ENCODE assay signal across 8 cellular contexts in the genomic region with DNA sequence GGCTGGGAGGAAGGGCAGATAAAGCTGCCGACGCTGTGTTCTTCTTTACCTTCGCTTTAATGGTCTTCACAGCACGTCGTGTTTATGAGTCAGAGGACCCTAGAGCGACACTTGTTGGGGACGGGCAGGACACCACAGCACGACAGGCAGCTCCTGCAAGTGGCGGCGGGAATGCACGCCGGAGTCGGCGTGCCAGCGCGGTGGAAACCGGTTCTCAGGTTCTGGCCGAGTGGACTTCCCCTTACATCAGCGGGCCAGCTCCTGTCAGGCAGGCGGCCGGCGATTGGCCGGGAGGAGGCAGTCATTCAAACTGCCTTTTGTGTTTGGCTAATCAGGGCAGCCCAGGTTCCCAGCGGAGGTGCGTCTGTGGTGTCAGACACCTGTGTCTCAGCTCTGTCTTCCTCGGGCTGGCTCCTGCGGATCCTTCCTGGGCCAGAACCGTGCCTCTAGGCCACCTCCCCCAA.
DNase-seq lines count a peak whose midpoint lies in the region; ATAC-seq lines count a peak whose summit lies in the region.

No MANE protein-coding gene starts in this region.

- H2BK5ac ChIP-seq in mesenchymal stem cell (ENCODE audit: low read depth, low read length, poor library complexity, severe bottlenecking): peak overlapping the region; percentile 33

- H3K4me1 ChIP-seq in endocrine pancreas (ENCODE audit: control insufficient read depth, insufficient read depth, low read length): peaks cover 5% of the 10 kb centered on the region
- peaks cover 16% of the 10 kb centered on the region for H3K4me1 ChIP-seq in mesenchymal stem cell (ENCODE audit: control insufficient read depth, insufficient read depth, low read depth, low read length)
- peaks cover 0 to 23% (median 20%) of the 10 kb centered on the region in 5 donors for H3K4me1 ChIP-seq in subcutaneous abdominal adipose tissue (ENCODE audit: control insufficient read depth in 5 of 5, insufficient read depth in 5 of 5, low read length in 5 of 5)

- H3K4me1 Mint-ChIP-seq in activated naive CD4-positive, alpha-beta T cell treated with anti-CD3 and anti-CD28 coated beads for 36 hours (ENCODE audit: low read depth): peaks cover 9% of the 10 kb centered on the region
- H3K4me1 Mint-ChIP-seq in activated naive CD4-positive, alpha-beta T cell treated with anti-CD3 and anti-CD28 coated beads, Interleukin-2, amount 10 ng/mL, durations not matched to agents 7 days and 5 days: peaks cover 5% of the 10 kb centered on the region

- no peaks in the 10 kb centered on the region for H3K79me1 ChIP-seq in mesenchymal stem cell (replicated peaks; ENCODE audit: low read length, poor library complexity, severe bottlenecking)

- H4K91ac ChIP-seq in mesenchymal stem cell (ENCODE audit: low read length): peak overlapping the region; percentile 97

- CTCF ChIA-PET in activated naive CD4-positive, alpha-beta T cell treated with anti-CD3 and anti-CD28 coated beads for 36 hours (lab: Charles Lee): interaction anchor here (0.6 kb wide), 1 partner anchor 218 kb away, joined by 3 read pairs; no protein-coding TSS in a partner anchor
- CTCF ChIA-PET in activated naive CD4-positive, alpha-beta T cell treated with anti-CD3 and anti-CD28 coated beads, Interleukin-2, amount 10 ng/mL, durations not matched to agents 7 days and 5 days (lab: Charles Lee): no interaction called here

- H3K4me3 Mint-ChIP-seq in activated naive CD4-positive, alpha-beta T cell treated with anti-CD3 and anti-CD28 coated beads for 36 hours: peak overlapping the region; percentile 49
- no peak overlapping the region for H3K4me3 Mint-ChIP-seq in activated naive CD4-positive, alpha-beta T cell treated with anti-CD3 and anti-CD28 coated beads, Interleukin-2, amount 10 ng/mL, durations not matched to agents 7 days and 5 days

- H3K18ac ChIP-seq in mesenchymal stem cell (ENCODE audit: low read depth in 1 of 2, low read length in 2 of 2): peak overlapping the region; percentile 49 to 96

- peak overlapping the region; percentile 64 for H3K4me2 ChIP-seq in mesenchymal stem cell (ENCODE audit: low read length, poor library complexity, severe bottlenecking)

- H3K9me3 Mint-ChIP-seq in activated naive CD4-positive, alpha-beta T cell treated with anti-CD3 and anti-CD28 coated beads for 36 hours: no peaks in the 10 kb centered on the region
- H3K9me3 Mint-ChIP-seq in activated naive CD4-positive, alpha-beta T cell treated with anti-CD3 and anti-CD28 coated beads, Interleukin-2, amount 10 ng/mL, durations not matched to agents 7 days and 5 days: no peaks in the 10 kb centered on the region

- no peak overlapping the region for H3K23ac ChIP-seq in mesenchymal stem cell (ENCODE audit: low read length in 2 of 2)

- H3K36me3 ChIP-seq in endocrine pancreas (ENCODE audit: control insufficient read depth, insufficient read depth, low read length) (no peaks in the 10 kb centered on the region), mesenchymal stem cell (ENCODE audit: control insufficient read depth in 1 of 2, insufficient read depth in 2 of 2, low read depth in 1 of 2, low read length in 2 of 2) (no peaks in the 10 kb centered on the region), subcutaneous abdominal adipose tissue (ENCODE audit: control insufficient read depth in 5 of 5, insufficient read depth in 5 of 5, low read length in 5 of 5) (no peaks in the 10 kb centered on the region)

- intact Hi-C loops in activated naive CD4-positive, alpha-beta T cell treated with anti-CD3 and anti-CD28 coated beads for 36 hours (cut with micrococcal nuclease): no loop called here

- H3K9me3 ChIP-seq in endocrine pancreas (ENCODE audit: control insufficient read depth, low read length) (no peaks in the 10 kb centered on the region), mesenchymal stem cell (ENCODE audit: control insufficient read depth, low read length) (no peaks in the 10 kb centered on the region), subcutaneous abdominal adipose tissue (ENCODE audit: control insufficient read depth in 5 of 5, low read length in 5 of 5) (no peaks in the 10 kb centered on the region)

- ATAC-seq in HG03342 (IDR thresholded peaks at IDR 0.05; ENCODE audit: unreplicated experiment): peak; percentile 90

- H3K4ac ChIP-seq in mesenchymal stem cell (ENCODE audit: low read depth in 1 of 2, low read length in 2 of 2): peak overlapping the region; percentile 55 to 77

- H3K27ac Mint-ChIP-seq in activated naive CD4-positive, alpha-beta T cell treated with anti-CD3 and anti-CD28 coated beads for 36 hours: no peak overlapping the region
- no peak overlapping the region for H3K27ac Mint-ChIP-seq in activated naive CD4-positive, alpha-beta T cell treated with anti-CD3 and anti-CD28 coated beads, Interleukin-2, amount 10 ng/mL, durations not matched to agents 7 days and 5 days

- peak overlapping the region; percentile 36 for H2AFZ ChIP-seq in mesenchymal stem cell (ENCODE audit: low read depth, low read length)

- 2% methylated on average over 28 of the region's 28 CpGs for WGBS in mesenchymal stem cell

- H2BK12ac ChIP-seq in mesenchymal stem cell (ENCODE audit: low read length in 2 of 2): peak overlapping the region; percentile 92 to 97

- peak overlapping the region; percentile 97 for H4K8ac ChIP-seq in mesenchymal stem cell (ENCODE audit: low read length)

- no peak overlapping the region for H2BK15ac ChIP-seq in mesenchymal stem cell (ENCODE audit: low read depth, poor library complexity, severe bottlenecking)

- peak overlapping the region; percentile 15 for H2AK5ac ChIP-seq in mesenchymal stem cell (ENCODE audit: low read length, severe bottlenecking)

- peaks cover 50% of the 10 kb centered on the region for H3K27me3 Mint-ChIP-seq in activated naive CD4-positive, alpha-beta T cell treated with anti-CD3 and anti-CD28 coated beads for 36 hours (ENCODE audit: low read depth)
- H3K27me3 Mint-ChIP-seq in activated naive CD4-positive, alpha-beta T cell treated with anti-CD3 and anti-CD28 coated beads, Interleukin-2, amount 10 ng/mL, durations not matched to agents 7 days and 5 days: peaks cover 53% of the 10 kb centered on the region

- H3K27me3 ChIP-seq in endocrine pancreas (ENCODE audit: control insufficient read depth, insufficient read depth, low read length): no peaks in the 10 kb centered on the region
- no peaks in the 10 kb centered on the region for H3K27me3 ChIP-seq in mesenchymal stem cell (ENCODE audit: control insufficient read depth in 1 of 2, insufficient read depth in 1 of 2, low read length in 2 of 2)
- peaks cover 0 to 12% (median 0%) of the 10 kb centered on the region in 5 donors for H3K27me3 ChIP-seq in subcutaneous abdominal adipose tissue (ENCODE audit: control insufficient read depth in 5 of 5, insufficient read depth in 4 of 5, low read length in 5 of 5)

- peak overlapping the region in 1 of 2 experiments; percentile 78 for H3K14ac ChIP-seq in mesenchymal stem cell (ENCODE audit: low read length in 2 of 2)

- H3K4me3 ChIP-seq in endocrine pancreas (ENCODE audit: control insufficient read depth, insufficient read depth, low read length) (peak overlapping the region; percentile 87), mesenchymal stem cell (ENCODE audit: insufficient read depth in 1 of 2, low read depth in 1 of 2, low read length in 2 of 2) (peak overlapping the region; percentile 48 to 71), subcutaneous abdominal adipose tissue (ENCODE audit: low read depth in 1 of 5, low read length in 5 of 5) (peak overlapping the region; percentile 48 to 62 (median 56))

- peak overlapping the region; percentile 84 for H3K27ac ChIP-seq in mesenchymal stem cell (ENCODE audit: low read length, poor library complexity, severe bottlenecking)
- H3K27ac ChIP-seq in subcutaneous abdominal adipose tissue (ENCODE audit: low read depth, low read length): no peak overlapping the region

- DNase-seq in activated naive CD4-positive, alpha-beta T cell treated with anti-CD3 and anti-CD28 coated beads for 36 hours: peak; percentile 48
- no peak for DNase-seq in activated naive CD4-positive, alpha-beta T cell treated with anti-CD3 and anti-CD28 coated beads, Interleukin-2, amount 10 ng/mL, durations not matched to agents 7 days and 5 days
- peak; percentile 77 for DNase-seq in SHP77 treated with DMSO at 0.1 percent for 48 hours (lab: John Stamatoyannopoulos, UW)
- DNase-seq in mesenchymal stem cell: peak; percentile 85
- DNase-seq in NCI-H446 treated with DMSO at 0.1 percent for 48 hours (lab: John Stamatoyannopoulos, UW): no peak

- no peaks in the 10 kb centered on the region for H3K36me3 Mint-ChIP-seq in activated naive CD4-positive, alpha-beta T cell treated with anti-CD3 and anti-CD28 coated beads for 36 hours (ENCODE audit: low read depth)
- no peaks in the 10 kb centered on the region for H3K36me3 Mint-ChIP-seq in activated naive CD4-positive, alpha-beta T cell treated with anti-CD3 and anti-CD28 coated beads, Interleukin-2, amount 10 ng/mL, durations not matched to agents 7 days and 5 days

- H3K9ac ChIP-seq in endocrine pancreas (ENCODE audit: control insufficient read depth, insufficient read depth, low read length) (peak overlapping the region; percentile 81), mesenchymal stem cell (ENCODE audit: low read length) (peak overlapping the region; percentile 51), subcutaneous abdominal adipose tissue (ENCODE audit: low read length in 5 of 5) (peak overlapping the region in 3 of 5 donors; percentile 31 to 45 (median 38))

- peak overlapping the region; percentile 96 for H2BK120ac ChIP-seq in mesenchymal stem cell (ENCODE audit: low read depth, low read length)

Comparison
In these comparisons a context has a peak if more than half of its experiments do, and no peak if none do; other contexts are left out.
1. DNase-seq: peak in activated naive CD4-positive, alpha-beta T cell treated with anti-CD3 and anti-CD28 coated beads for 36 hours (single experiment), SHP77 treated with DMSO at 0.1 percent for 48 hours (single experiment) and mesenchymal stem cell (single experiment); none in activated naive CD4-positive, alpha-beta T cell treated with anti-CD3 and anti-CD28 coated beads, Interleukin-2, amount 10 ng/mL, durations not matched to agents 7 days and 5 days (single experiment) and NCI-H446 treated with DMSO at 0.1 percent for 48 hours (single experiment).
2. Peak in every context shown above with its lines, with median percentiles within 50 percentile points of each other: H3K4me3 ChIP-seq and H3K9ac ChIP-seq.